1 cellular context compared by ENCODE assay signal in the genomic region with DNA sequence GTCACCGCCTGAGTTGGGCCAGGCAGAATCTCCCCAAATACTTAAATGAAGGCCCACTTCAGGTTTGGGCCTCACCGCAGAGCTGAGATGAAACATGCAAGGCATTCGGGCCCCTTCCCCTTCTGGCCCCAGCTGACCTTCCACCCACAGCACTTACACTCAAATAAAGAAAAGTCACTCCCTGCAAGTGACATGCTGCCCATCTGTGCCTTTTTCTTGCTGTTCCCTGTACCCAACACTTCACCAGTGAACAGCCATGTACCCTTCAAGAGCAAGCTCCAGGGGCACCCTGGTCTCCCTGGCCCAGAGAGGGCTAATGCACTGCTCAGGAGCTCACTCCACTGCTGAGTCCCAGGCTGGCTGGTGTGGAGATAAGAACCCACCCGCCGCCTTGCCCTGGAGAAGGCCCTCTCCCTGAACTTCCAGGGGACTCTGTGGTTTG.
TF ChIP-seq lines count a peak whose summit lies in the region.

No MANE protein-coding gene starts in this region.

TF ChIP-seq in WTC11, 78 proteins besides CTCF, POLR2A, EP300 and RAD21 (continued from another document):
- TF ChIP-seq ZNF281 (CRISPR knock-in tag; IDR thresholded peaks at IDR 0.05) (no peak), ETV6 (CRISPR knock-in tag; IDR thresholded peaks at IDR 0.05) (no peak), GTF2I (CRISPR knock-in tag; conservative IDR thresholded peaks at IDR 0.05) (no peak), CREB1 (CRISPR knock-in tag; IDR thresholded peaks at IDR 0.05) (no peak)
